In the genomic region with DNA sequence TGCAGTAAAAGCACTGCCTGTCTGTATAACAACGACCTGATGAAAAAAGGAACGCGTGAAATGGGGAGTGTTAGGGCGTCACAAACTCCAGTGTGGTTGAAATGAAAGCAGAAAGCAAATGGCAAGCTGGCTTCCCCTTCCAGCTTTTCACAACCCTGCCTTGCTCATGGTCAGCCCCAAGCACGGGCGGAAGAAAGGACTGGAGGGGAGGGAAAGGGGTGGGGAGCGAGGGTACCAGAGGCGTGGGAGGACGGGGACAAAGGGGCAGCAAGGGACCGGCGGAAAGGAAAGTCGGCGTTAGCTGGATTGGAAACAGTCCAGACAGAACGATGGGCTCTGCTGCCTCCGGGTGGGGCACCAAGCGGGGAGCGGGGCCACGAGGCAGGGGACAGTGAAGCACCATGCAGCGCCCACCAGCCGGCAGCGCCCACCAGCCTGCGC, we compare ENCODE assay signal across 8 cellular contexts. TPM values are rescaled to one million over a fixed set of nuclear protein-coding genes. Genes with fewer than 3 reads are reported as not detected.
DNase-seq lines count a peak whose midpoint lies in the region; ATAC-seq and TF ChIP-seq lines count a peak whose summit lies in the region.

No MANE protein-coding gene starts in this region.

- WGBS in heart right ventricle, 2 donors: 2% methylated on average over 22 of the region's 22 CpGs

- H3K4me1 Mint-ChIP-seq in activated T-helper 2 cell treated with anti-CD3 and anti-CD28 coated beads, Interferon-gamma antibody, Interleukin-2, Interleukin-4, amounts not matched to agents 10 μg/mL and 5 μg/mL and 100 μg/mL, durations not matched to agents 14 hours and 24 hours and 36 hours (ENCODE audit: low read depth): peaks cover 42% of the 10 kb centered on the region

- peak overlapping the region; percentile 93 for H3K27ac ChIP-seq in HEK293 (ENCODE audit: extremely low read depth, low read depth, low read length)
- H3K27ac ChIP-seq in heart right ventricle: peak overlapping the region in 9 of 10 donors; percentile 64 to 79 (median 68)
- no peak overlapping the region for H3K27ac ChIP-seq in rectal smooth muscle tissue (ENCODE audit: low read depth, low read length)

- peak; percentile 45 to 63 (median 58) for ATAC-seq in heart right ventricle

- peak overlapping the region; percentile 99 for H3K27ac Mint-ChIP-seq in activated T-helper 2 cell treated with anti-CD3 and anti-CD28 coated beads, Interferon-gamma antibody, Interleukin-2, Interleukin-4, amounts not matched to agents 10 μg/mL and 5 μg/mL and 100 μg/mL, durations not matched to agents 14 hours and 24 hours and 36 hours

- H3K4me3 ChIP-seq in HEK293 (ENCODE audit: low read depth, low read length) (peak overlapping the region; percentile 47), heart right ventricle (peak overlapping the region; percentile 34 to 69 (median 60)), rectal smooth muscle tissue (ENCODE audit: low read length) (peak overlapping the region; percentile 79)

- POLR2A ChIA-PET in HEK293 (lab: Yijun Ruan, JAX): interaction anchor here (0.6 to 3.1 kb wide), 5 partner anchors 10 to 306 kb away, joined by 3 to 25 read pairs (median 4); a partner anchor contains a TSS

- no peaks in the 10 kb centered on the region for H3K9me3 ChIP-seq in HEK293 (ENCODE audit: control insufficient read depth, insufficient read depth, low read depth, low read length)
- no peaks in the 10 kb centered on the region for H3K9me3 ChIP-seq in heart right ventricle

- intact Hi-C loops in activated T-helper 2 cell treated with anti-CD3 and anti-CD28 coated beads, Interferon-gamma antibody, Interleukin-2, Interleukin-4, amounts not matched to agents 10 μg/mL and 5 μg/mL and 100 μg/mL, durations not matched to agents 14 hours and 24 hours and 36 hours (cut with micrococcal nuclease): no loop called here
- intact Hi-C loops in heart right ventricle (cut with DNase I): no loop called here

- CTCF ChIA-PET in HEK293 (lab: Yijun Ruan, JAX): interaction anchor here (0.5 to 0.8 kb wide), 5 partner anchors 9 to 308 kb away, joined by 3 to 4 read pairs (median 3); no protein-coding TSS in a partner anchor

- peaks cover 47% of the 10 kb centered on the region for H3K36me3 Mint-ChIP-seq in activated T-helper 2 cell treated with anti-CD3 and anti-CD28 coated beads, Interferon-gamma antibody, Interleukin-2, Interleukin-4, amounts not matched to agents 10 μg/mL and 5 μg/mL and 100 μg/mL, durations not matched to agents 14 hours and 24 hours and 36 hours (ENCODE audit: low read depth)

- H3K27me3 Mint-ChIP-seq in activated T-helper 2 cell treated with anti-CD3 and anti-CD28 coated beads, Interferon-gamma antibody, Interleukin-2, Interleukin-4, amounts not matched to agents 10 μg/mL and 5 μg/mL and 100 μg/mL, durations not matched to agents 14 hours and 24 hours and 36 hours (ENCODE audit: low read depth): no peaks in the 10 kb centered on the region

- no peaks in the 10 kb centered on the region for H3K9me3 Mint-ChIP-seq in activated T-helper 2 cell treated with anti-CD3 and anti-CD28 coated beads, Interferon-gamma antibody, Interleukin-2, Interleukin-4, amounts not matched to agents 10 μg/mL and 5 μg/mL and 100 μg/mL, durations not matched to agents 14 hours and 24 hours and 36 hours

- H3K4me1 ChIP-seq in HEK293 (ENCODE audit: control insufficient read depth, insufficient read depth, low read length) (peaks cover 18% of the 10 kb centered on the region; the same call in 1 of the 2 replicates), heart right ventricle (peaks cover 0 to 46% (median 29%) of the 10 kb centered on the region in 9 donors), rectal smooth muscle tissue (ENCODE audit: control insufficient read depth, insufficient read depth, low read length) (peaks cover 6% of the 10 kb centered on the region)

- no peak; the same call in 1 of the 2 replicates for TF ChIP-seq CTCF in HEK293 (tag by site-specific recombination; IDR thresholded peaks at IDR 0.05)
- peak in 1 of 9 donors; percentile 16 for TF ChIP-seq CTCF in heart right ventricle (IDR thresholded peaks at IDR 0.05)

- H3K36me3 ChIP-seq in HEK293 (ENCODE audit: control insufficient read depth in 2 of 2, insufficient read depth in 1 of 2, low read length in 2 of 2) (peaks cover 0 to 12% of the 10 kb centered on the region in 2 experiments; a peak in 1 of 3 replicates), heart right ventricle (peaks cover 0 to 17% (median 0%) of the 10 kb centered on the region in 9 donors), rectal smooth muscle tissue (ENCODE audit: control insufficient read depth, insufficient read depth, low read length) (no peaks in the 10 kb centered on the region)

- H3K9ac ChIP-seq in rectal smooth muscle tissue (ENCODE audit: low read length): peak overlapping the region; percentile 0

- peak overlapping the region; percentile 93 for H3K4me3 Mint-ChIP-seq in activated T-helper 2 cell treated with anti-CD3 and anti-CD28 coated beads, Interferon-gamma antibody, Interleukin-2, Interleukin-4, amounts not matched to agents 10 μg/mL and 5 μg/mL and 100 μg/mL, durations not matched to agents 14 hours and 24 hours and 36 hours (ENCODE audit: low read depth)

- H3K27me3 ChIP-seq in heart right ventricle (no peaks in the 10 kb centered on the region), rectal smooth muscle tissue (ENCODE audit: control insufficient read depth, insufficient read depth, low read length) (no peaks in the 10 kb centered on the region)

- DNase-seq in activated CD4-positive, alpha-beta T cell treated with anti-CD3 and anti-CD28 coated beads for 48 hours: peak; percentile 50
- no peak for DNase-seq in activated CD4-positive, alpha-beta T cell treated with anti-CD3 and anti-CD28 coated beads, Interleukin-2, amount 50 U/mL, for 1 hour
- DNase-seq in NCI-H1092 (lab: John Stamatoyannopoulos, UW) (peak; percentile 55), heart right ventricle (peak in 1 of 2 donors; percentile 21), epidermal melanocyte (ENCODE audit: insufficient read length, low spot score) (no peak)
- no peak for DNase-seq in activated T-helper 2 cell treated with anti-CD3 and anti-CD28 coated beads, Interferon-gamma antibody, Interleukin-2, Interleukin-4, amounts not matched to agents 10 μg/mL and 5 μg/mL and 100 μg/mL, durations not matched to agents 14 hours and 24 hours and 36 hours (ENCODE audit: low spot score)

TF ChIP-seq in HEK293, 187 proteins besides CTCF, POLR2A, EP300 and RAD21 (continues in another document):
- TF ChIP-seq, protein P1, sequence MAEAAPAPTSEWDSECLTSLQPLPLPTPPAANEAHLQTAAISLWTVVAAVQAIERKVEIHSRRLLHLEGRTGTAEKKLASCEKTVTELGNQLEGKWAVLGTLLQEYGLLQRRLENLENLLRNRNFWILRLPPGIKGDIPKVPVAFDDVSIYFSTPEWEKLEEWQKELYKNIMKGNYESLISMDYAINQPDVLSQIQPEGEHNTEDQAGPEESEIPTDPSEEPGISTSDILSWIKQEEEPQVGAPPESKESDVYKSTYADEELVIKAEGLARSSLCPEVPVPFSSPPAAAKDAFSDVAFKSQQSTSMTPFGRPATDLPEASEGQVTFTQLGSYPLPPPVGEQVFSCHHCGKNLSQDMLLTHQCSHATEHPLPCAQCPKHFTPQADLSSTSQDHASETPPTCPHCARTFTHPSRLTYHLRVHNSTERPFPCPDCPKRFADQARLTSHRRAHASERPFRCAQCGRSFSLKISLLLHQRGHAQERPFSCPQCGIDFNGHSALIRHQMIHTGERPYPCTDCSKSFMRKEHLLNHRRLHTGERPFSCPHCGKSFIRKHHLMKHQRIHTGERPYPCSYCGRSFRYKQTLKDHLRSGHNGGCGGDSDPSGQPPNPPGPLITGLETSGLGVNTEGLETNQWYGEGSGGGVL (tag by site-specific recombination; IDR thresholded peaks at IDR 0.05): peak; percentile 91
- TF ChIP-seq, protein P2, sequence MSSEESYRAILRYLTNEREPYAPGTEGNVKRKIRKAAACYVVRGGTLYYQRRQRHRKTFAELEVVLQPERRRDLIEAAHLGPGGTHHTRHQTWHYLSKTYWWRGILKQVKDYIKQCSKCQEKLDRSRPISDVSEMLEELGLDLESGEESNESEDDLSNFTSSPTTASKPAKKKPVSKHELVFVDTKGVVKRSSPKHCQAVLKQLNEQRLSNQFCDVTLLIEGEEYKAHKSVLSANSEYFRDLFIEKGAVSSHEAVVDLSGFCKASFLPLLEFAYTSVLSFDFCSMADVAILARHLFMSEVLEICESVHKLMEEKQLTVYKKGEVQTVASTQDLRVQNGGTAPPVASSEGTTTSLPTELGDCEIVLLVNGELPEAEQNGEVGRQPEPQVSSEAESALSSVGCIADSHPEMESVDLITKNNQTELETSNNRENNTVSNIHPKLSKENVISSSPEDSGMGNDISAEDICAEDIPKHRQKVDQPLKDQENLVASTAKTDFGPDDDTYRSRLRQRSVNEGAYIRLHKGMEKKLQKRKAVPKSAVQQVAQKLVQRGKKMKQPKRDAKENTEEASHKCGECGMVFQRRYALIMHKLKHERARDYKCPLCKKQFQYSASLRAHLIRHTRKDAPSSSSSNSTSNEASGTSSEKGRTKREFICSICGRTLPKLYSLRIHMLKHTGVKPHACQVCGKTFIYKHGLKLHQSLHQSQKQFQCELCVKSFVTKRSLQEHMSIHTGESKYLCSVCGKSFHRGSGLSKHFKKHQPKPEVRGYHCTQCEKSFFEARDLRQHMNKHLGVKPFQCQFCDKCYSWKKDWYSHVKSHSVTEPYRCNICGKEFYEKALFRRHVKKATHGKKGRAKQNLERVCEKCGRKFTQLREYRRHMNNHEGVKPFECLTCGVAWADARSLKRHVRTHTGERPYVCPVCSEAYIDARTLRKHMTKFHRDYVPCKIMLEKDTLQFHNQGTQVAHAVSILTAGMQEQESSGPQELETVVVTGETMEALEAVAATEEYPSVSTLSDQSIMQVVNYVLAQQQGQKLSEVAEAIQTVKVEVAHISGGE (tag by site-specific recombination; conservative IDR thresholded peaks at IDR 0.05; ENCODE audit: low read depth): peak; percentile 56
- TF ChIP-seq, protein P3, sequence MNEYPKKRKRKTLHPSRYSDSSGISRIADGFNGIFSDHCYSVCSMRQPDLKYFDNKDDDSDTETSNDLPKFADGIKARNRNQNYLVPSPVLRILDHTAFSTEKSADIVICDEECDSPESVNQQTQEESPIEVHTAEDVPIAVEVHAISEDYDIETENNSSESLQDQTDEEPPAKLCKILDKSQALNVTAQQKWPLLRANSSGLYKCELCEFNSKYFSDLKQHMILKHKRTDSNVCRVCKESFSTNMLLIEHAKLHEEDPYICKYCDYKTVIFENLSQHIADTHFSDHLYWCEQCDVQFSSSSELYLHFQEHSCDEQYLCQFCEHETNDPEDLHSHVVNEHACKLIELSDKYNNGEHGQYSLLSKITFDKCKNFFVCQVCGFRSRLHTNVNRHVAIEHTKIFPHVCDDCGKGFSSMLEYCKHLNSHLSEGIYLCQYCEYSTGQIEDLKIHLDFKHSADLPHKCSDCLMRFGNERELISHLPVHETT (tag by site-specific recombination; IDR thresholded peaks at IDR 0.05): no peak
- no peak for TF ChIP-seq MYNN (tag by site-specific recombination; IDR thresholded peaks at IDR 0.05; ENCODE audit: borderline replicate concordance)

RNA-seq across cellular contexts. Expression of a gene that starts 9.6 kb away (rescaled TPM):
- 58.0 and 59.4 TPM in 2 replicates for total RNA-seq in activated T-helper 2 cell treated with anti-CD3 and anti-CD28 coated beads, Interferon-gamma antibody, Interleukin-2, Interleukin-4, amounts not matched to agents 10 μg/mL and 5 μg/mL and 100 μg/mL, durations not matched to agents 14 hours and 24 hours and 36 hours
- 10 to 100 TPM; 37.6 to 57.5 (median 47.0) TPM for total RNA-seq in heart right ventricle
- 10 to 100 TPM; 22.3 to 27.6 TPM for polyA plus RNA-seq in heart right ventricle

Comparison
In these comparisons a context has a peak if more than half of its experiments do, and no peak if none do; other contexts are left out.
1. DNase-seq: peak in activated CD4-positive, alpha-beta T cell treated with anti-CD3 and anti-CD28 coated beads for 48 hours (single experiment) and NCI-H1092 (single experiment); none in activated CD4-positive, alpha-beta T cell treated with anti-CD3 and anti-CD28 coated beads, Interleukin-2, amount 50 U/mL, for 1 hour (single experiment), activated T-helper 2 cell treated with anti-CD3 and anti-CD28 coated beads, Interferon-gamma antibody, Interleukin-2, Interleukin-4, amounts not matched to agents 10 μg/mL and 5 μg/mL and 100 μg/mL, durations not matched to agents 14 hours and 24 hours and 36 hours (single experiment) and epidermal melanocyte (single experiment).
2. Peak in every context shown above with its lines, with median percentiles within 50 percentile points of each other: H3K4me3 ChIP-seq.